1 cellular context compared by ENCODE assay signal in the genomic region with DNA sequence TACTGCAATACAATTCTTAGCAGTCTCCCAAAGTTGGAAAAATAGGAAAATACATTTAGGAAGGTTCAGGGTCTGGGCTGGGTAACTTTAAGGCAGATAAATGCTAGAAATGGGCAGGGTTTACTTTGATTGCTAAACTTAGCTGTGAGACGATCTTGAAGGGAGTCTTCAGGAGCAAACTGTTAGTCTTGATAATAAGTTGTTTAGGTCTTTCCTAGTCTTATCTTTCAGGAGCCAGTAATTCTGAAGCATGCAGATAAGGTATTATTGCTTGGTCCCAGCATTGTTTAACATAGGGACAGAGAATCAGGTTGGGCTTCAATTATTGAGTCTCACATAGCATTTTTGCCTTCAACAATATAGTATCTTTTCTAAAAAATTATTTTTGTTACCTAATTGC.
A peak's percentile ranks its signal among the peaks of the same experiment; 100 is the strongest.
TF ChIP-seq lines count a peak whose summit lies in the region.

No MANE protein-coding gene starts in this region.

TF ChIP-seq in K562, 482 proteins besides CTCF, POLR2A, EP300 and RAD21 (continued from another document and continues in another):
- TF ChIP-seq, protein P1, sequence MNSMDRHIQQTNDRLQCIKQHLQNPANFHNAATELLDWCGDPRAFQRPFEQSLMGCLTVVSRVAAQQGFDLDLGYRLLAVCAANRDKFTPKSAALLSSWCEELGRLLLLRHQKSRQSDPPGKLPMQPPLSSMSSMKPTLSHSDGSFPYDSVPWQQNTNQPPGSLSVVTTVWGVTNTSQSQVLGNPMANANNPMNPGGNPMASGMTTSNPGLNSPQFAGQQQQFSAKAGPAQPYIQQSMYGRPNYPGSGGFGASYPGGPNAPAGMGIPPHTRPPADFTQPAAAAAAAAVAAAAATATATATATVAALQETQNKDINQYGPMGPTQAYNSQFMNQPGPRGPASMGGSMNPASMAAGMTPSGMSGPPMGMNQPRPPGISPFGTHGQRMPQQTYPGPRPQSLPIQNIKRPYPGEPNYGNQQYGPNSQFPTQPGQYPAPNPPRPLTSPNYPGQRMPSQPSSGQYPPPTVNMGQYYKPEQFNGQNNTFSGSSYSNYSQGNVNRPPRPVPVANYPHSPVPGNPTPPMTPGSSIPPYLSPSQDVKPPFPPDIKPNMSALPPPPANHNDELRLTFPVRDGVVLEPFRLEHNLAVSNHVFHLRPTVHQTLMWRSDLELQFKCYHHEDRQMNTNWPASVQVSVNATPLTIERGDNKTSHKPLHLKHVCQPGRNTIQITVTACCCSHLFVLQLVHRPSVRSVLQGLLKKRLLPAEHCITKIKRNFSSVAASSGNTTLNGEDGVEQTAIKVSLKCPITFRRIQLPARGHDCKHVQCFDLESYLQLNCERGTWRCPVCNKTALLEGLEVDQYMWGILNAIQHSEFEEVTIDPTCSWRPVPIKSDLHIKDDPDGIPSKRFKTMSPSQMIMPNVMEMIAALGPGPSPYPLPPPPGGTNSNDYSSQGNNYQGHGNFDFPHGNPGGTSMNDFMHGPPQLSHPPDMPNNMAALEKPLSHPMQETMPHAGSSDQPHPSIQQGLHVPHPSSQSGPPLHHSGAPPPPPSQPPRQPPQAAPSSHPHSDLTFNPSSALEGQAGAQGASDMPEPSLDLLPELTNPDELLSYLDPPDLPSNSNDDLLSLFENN (IDR thresholded peaks at IDR 0.05; ENCODE audit: low read depth in 2 of 2, low read length in 2 of 2) = peak in 1 of 2 experiments; percentile 65; a peak in 1 of 4 replicates
- no peak for TF ChIP-seq ZNF280A (IDR thresholded peaks at IDR 0.05; ENCODE audit: low read depth, partially characterized antibody)
- no peak for TF ChIP-seq ZNF77 (CRISPR knock-in tag; IDR thresholded peaks at IDR 0.05)
- no peak for TF ChIP-seq ZNF318 (IDR thresholded peaks at IDR 0.05; ENCODE audit: borderline replicate concordance in 1 of 2, low read depth in 1 of 2)
- TF ChIP-seq NFYB (IDR thresholded peaks at IDR 0.05; ENCODE audit: extremely low read depth, insufficient read length) = no peak
- no peak for TF ChIP-seq ZNF41 (CRISPR knock-in tag; conservative IDR thresholded peaks at IDR 0.05)
- TF ChIP-seq ZNF316 (IDR thresholded peaks at IDR 0.05) = no peak
- TF ChIP-seq SMARCA4 (IDR thresholded peaks at IDR 0.05) = peak; percentile 87; the same call in 1 of the 2 replicates
- no peak for TF ChIP-seq FOSL1 (tag; conservative IDR thresholded peaks at IDR 0.05)
- no peak for TF ChIP-seq CREBBP (IDR thresholded peaks at IDR 0.05; ENCODE audit: low read depth, low read length)
- TF ChIP-seq RBM22 (IDR thresholded peaks at IDR 0.05; ENCODE audit: low read depth, low read length, poor library complexity, severe bottlenecking) = no peak
- TF ChIP-seq ZNF3 (CRISPR knock-in tag; IDR thresholded peaks at IDR 0.05) = no peak
- TF ChIP-seq FOXP1 (CRISPR knock-in tag; IDR thresholded peaks at IDR 0.05) = no peak
- TF ChIP-seq ZBTB1 (CRISPR knock-in tag; IDR thresholded peaks at IDR 0.05; ENCODE audit: borderline replicate concordance, low read depth) = no peak
- no peak for TF ChIP-seq ETS1 (conservative IDR thresholded peaks at IDR 0.05; ENCODE audit: control insufficient read depth, low read depth, low read length)
- no peak; the same call in 1 of the 2 replicates for TF ChIP-seq SMARCE1 (IDR thresholded peaks at IDR 0.05)
- TF ChIP-seq E2F4 (CRISPR knock-in tag; IDR thresholded peaks at IDR 0.05; ENCODE audit: low read depth) = no peak
- no peak for TF ChIP-seq SNIP1 (IDR thresholded peaks at IDR 0.05; ENCODE audit: low read depth)
- TF ChIP-seq KLF10 (CRISPR knock-in tag; IDR thresholded peaks at IDR 0.05) = no peak
- TF ChIP-seq STAG1 (CRISPR knock-in tag; IDR thresholded peaks at IDR 0.05; ENCODE audit: borderline replicate concordance) = no peak
- TF ChIP-seq, protein P2, sequence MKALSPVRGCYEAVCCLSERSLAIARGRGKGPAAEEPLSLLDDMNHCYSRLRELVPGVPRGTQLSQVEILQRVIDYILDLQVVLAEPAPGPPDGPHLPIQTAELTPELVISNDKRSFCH (CRISPR knock-in tag; IDR thresholded peaks at IDR 0.05) = no peak
- TF ChIP-seq, protein P2 (tag; IDR thresholded peaks at IDR 0.05) = no peak
- TF ChIP-seq SAFB2 (IDR thresholded peaks at IDR 0.05; ENCODE audit: borderline replicate concordance, low read depth, low read length, severe bottlenecking) = no peak
- no peak for TF ChIP-seq ZNF512 (tag; IDR thresholded peaks at IDR 0.05)
- TF ChIP-seq SMAD3 (CRISPR knock-in tag; conservative IDR thresholded peaks at IDR 0.05) = no peak
- TF ChIP-seq FOXJ3 (CRISPR knock-in tag; IDR thresholded peaks at IDR 0.05) = no peak
- TF ChIP-seq DDX20 (tag; IDR thresholded peaks at IDR 0.05; ENCODE audit: low read depth) = no peak
- no peak for TF ChIP-seq ZNF239 (CRISPR knock-in tag; IDR thresholded peaks at IDR 0.05)
- no peak for TF ChIP-seq MYBL2 (IDR thresholded peaks at IDR 0.05; ENCODE audit: low read depth)
- TF ChIP-seq MYBL2 (CRISPR knock-in tag; IDR thresholded peaks at IDR 0.05; ENCODE audit: borderline replicate concordance) = no peak
- TF ChIP-seq ARNT (IDR thresholded peaks at IDR 0.05) = no peak
- no peak for TF ChIP-seq ELF4 (CRISPR knock-in tag; IDR thresholded peaks at IDR 0.05)
- TF ChIP-seq NONO (IDR thresholded peaks at IDR 0.05; ENCODE audit: low read depth in 2 of 2, low read length in 1 of 2) = no peak
- TF ChIP-seq, protein P3, sequence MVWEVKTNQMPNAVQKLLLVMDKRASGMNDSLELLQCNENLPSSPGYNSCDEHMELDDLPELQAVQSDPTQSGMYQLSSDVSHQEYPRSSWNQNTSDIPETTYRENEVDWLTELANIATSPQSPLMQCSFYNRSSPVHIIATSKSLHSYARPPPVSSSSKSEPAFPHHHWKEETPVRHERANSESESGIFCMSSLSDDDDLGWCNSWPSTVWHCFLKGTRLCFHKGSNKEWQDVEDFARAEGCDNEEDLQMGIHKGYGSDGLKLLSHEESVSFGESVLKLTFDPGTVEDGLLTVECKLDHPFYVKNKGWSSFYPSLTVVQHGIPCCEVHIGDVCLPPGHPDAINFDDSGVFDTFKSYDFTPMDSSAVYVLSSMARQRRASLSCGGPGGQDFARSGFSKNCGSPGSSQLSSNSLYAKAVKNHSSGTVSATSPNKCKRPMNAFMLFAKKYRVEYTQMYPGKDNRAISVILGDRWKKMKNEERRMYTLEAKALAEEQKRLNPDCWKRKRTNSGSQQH (CRISPR knock-in tag; IDR thresholded peaks at IDR 0.05) = no peak
- TF ChIP-seq GABPA (tag; conservative IDR thresholded peaks at IDR 0.05; ENCODE audit: low read depth) = no peak
- TF ChIP-seq, protein P4, sequence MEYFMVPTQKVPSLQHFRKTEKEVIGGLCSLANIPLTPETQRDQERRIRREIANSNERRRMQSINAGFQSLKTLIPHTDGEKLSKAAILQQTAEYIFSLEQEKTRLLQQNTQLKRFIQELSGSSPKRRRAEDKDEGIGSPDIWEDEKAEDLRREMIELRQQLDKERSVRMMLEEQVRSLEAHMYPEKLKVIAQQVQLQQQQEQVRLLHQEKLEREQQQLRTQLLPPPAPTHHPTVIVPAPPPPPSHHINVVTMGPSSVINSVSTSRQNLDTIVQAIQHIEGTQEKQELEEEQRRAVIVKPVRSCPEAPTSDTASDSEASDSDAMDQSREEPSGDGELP (CRISPR knock-in tag; IDR thresholded peaks at IDR 0.05; ENCODE audit: borderline replicate concordance) = no peak
